ENCODE assay signal across 1 cellular context in genomic region chr5:1212881-1213280, GRCh38.
TF ChIP-seq lines count a peak whose summit lies in the region.

No MANE protein-coding gene starts in this region.

TF ChIP-seq in WTC11, 78 proteins besides CTCF, POLR2A, EP300 and RAD21 (continued from another document):
- TF ChIP-seq USF2 (CRISPR knock-in tag; IDR thresholded peaks at IDR 0.05) (no peak), ZNF512 (CRISPR knock-in tag; IDR thresholded peaks at IDR 0.05; ENCODE audit: borderline replicate concordance) (no peak), SMAD3 (CRISPR knock-in tag; IDR thresholded peaks at IDR 0.05; ENCODE audit: borderline replicate concordance) (no peak), ZNF138 (CRISPR knock-in tag; conservative IDR thresholded peaks at IDR 0.05) (no peak), ELF4 (CRISPR knock-in tag; IDR thresholded peaks at IDR 0.05; ENCODE audit: low read depth) (no peak), SMAD4 (CRISPR knock-in tag; IDR thresholded peaks at IDR 0.05) (no peak)
